ENCODE assay signal across 18 cellular contexts in genomic region chr10:10915215-10915614, GRCh38.
"Had no signal": no experiment of that assay in that cellular context is flagged by ENCODE, and none has a peak within 500 bp of the region (broad histone marks: within the 10 kb centered on the region; RNA-seq: fewer than 3 reads in every experiment).

No MANE protein-coding gene starts in this region.

- H3K27ac ChIP-seq: ascending aorta, colonic mucosa, neural progenitor cell, transverse colon, VCaP had no signal

- H3K36me3 ChIP-seq: ascending aorta, colonic mucosa, esophagus muscularis mucosa, gastrocnemius medialis, neural progenitor cell, sigmoid colon, transverse colon had no signal

- H3K9ac ChIP-seq: neural progenitor cell had no signal

- DNase-seq: activated CD4-positive, alpha-beta T cell treated with anti-CD3 and anti-CD28 coated beads, Interleukin-2, amount 50 U/mL, for 48 hours; activated CD4-positive, CD25-positive, alpha-beta regulatory T cell treated with anti-CD3 and anti-CD28 coated beads, Interleukin-2, amount 50 U/mL, for 72 hours; activated gamma-delta T cell treated with Interleukin-2 at 50 U/mL for 16 hours; colonic mucosa; dorsolateral prefrontal cortex; gastrocnemius medialis; hypothalamus; naive thymus-derived CD4-positive, alpha-beta T cell; posterior cingulate gyrus; sigmoid colon; stimulated activated CD4-positive, alpha-beta T cell treated with anti-CD3 and anti-CD28 coated beads, Interleukin-15, amount 100 ng/mL, for 24 hours; stimulated activated naive B cell treated with anti-CD40 and anti-IgM and Interleukin-4, amounts not matched to agents 10 μg/mL and 1 μg/mL and 100 μg/mL, for 72 hours; transverse colon had no signal

- H3K4me2 ChIP-seq: neural progenitor cell, smooth muscle cell had no signal

- H3K9me3 ChIP-seq: ascending aorta, colonic mucosa, esophagus muscularis mucosa, gastrocnemius medialis, sigmoid colon, transverse colon had no signal

- H3K4me1 ChIP-seq: colonic mucosa had no signal

- H3K4me3 ChIP-seq: colonic mucosa, dorsolateral prefrontal cortex, esophagus muscularis mucosa, gastrocnemius medialis, neural progenitor cell, sigmoid colon, smooth muscle cell, transverse colon had no signal

- ATAC-seq: gastrocnemius medialis; naive thymus-derived CD4-positive, alpha-beta T cell; stimulated activated naive B cell treated with anti-CD40 and anti-IgM and Interleukin-4, amounts not matched to agents 10 μg/mL and 1 μg/mL and 100 μg/mL, for 72 hours had no signal

- H3K27me3 ChIP-seq: ascending aorta, colonic mucosa, esophagus muscularis mucosa, gastrocnemius medialis, neural progenitor cell, sigmoid colon, transverse colon had no signal
